In genomic region chr12:122402264-122402663, GRCh38 we compare ENCODE assay signal across 1 cellular context.
TF ChIP-seq lines count a peak whose summit lies in the region.

No MANE protein-coding gene starts in this region.

TF ChIP-seq in HCT116, 20 proteins besides CTCF, POLR2A, EP300 and RAD21 (continued from another document):
- TF ChIP-seq REST (IDR thresholded peaks at IDR 0.05; ENCODE audit: low read depth) (no peak), ZBTB33 (IDR thresholded peaks at IDR 0.05; ENCODE audit: extremely low read depth, insufficient replicate concordance, low read length) (no peak), ZNF274 (IDR thresholded peaks at IDR 0.05; ENCODE audit: low read depth, low read length) (no peak), MAX (IDR thresholded peaks at IDR 0.05) (no peak), FOSL1 (IDR thresholded peaks at IDR 0.05; ENCODE audit: low read depth) (no peak), TCF7L2 (IDR thresholded peaks at IDR 0.05; ENCODE audit: borderline replicate concordance, extremely low read depth, insufficient read depth, insufficient read length) (no peak), POLR2AphosphoS5 (IDR thresholded peaks at IDR 0.05; ENCODE audit: low read depth, low read length) (no peak), YY1 (IDR thresholded peaks at IDR 0.05; ENCODE audit: extremely low read depth, insufficient replicate concordance, low read depth, low read length) (no peak), JUND (IDR thresholded peaks at IDR 0.05) (no peak), CBX3 (IDR thresholded peaks at IDR 0.05; ENCODE audit: low read depth) (no peak)
TF ChIP-seq in HCT116: peak in this region for 0.
